6 cellular contexts compared by ENCODE assay signal in the genomic region with DNA sequence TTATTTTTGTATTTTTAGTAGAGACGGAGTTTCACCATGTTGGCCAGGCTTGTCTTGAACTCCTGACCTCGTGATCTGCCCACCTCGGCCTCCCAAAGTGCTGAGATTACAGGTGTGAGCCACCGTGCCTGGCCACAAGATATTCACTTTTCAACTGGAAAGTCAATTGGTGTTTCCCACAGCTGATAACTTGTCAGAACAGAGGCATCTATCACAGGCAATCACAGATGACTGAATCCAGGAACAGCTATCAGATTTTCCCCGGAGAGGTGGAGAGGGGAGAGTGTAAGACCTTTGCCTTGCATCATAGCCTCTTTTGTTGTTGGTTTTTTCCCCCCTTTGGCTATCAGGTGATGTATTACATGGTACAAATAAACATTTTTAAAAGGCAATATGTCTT.
A peak's percentile ranks its signal among the peaks of the same experiment; 100 is the strongest.
DNase-seq lines count a peak whose midpoint lies in the region; TF ChIP-seq lines count a peak whose summit lies in the region.
"Not testable (repeated sequence)": the region's sequence is repeated elsewhere in the genome, so short reads cannot be mapped to it uniquely, and the experiment has no call there.

No MANE protein-coding gene starts in this region.

- H3K23ac ChIP-seq in mesendoderm (ENCODE audit: low read length) = not testable (repeated sequence)

- H3K9ac ChIP-seq in KMS-11; endodermal cell (ENCODE audit: extremely low read depth, low read length, poor library complexity, severe bottlenecking); mesendoderm (ENCODE audit: low read length): not testable (repeated sequence)

- not testable (repeated sequence) for H3K27me3 ChIP-seq in KMS-11 (ENCODE audit: insufficient read depth, low read depth); endodermal cell (ENCODE audit: control insufficient read depth, insufficient read depth, low read length, poor library complexity, severe bottlenecking); mesendoderm (ENCODE audit: insufficient read depth, low read length, poor library complexity)

- H3K4me3 ChIP-seq in KMS-11 (IDR thresholded peaks at IDR 0.05; ENCODE audit: insufficient read depth, low read depth, low read length); endodermal cell (ENCODE audit: low read length); mesendoderm (ENCODE audit: low read length): not testable (repeated sequence)

- H3K9me3 Mint-ChIP-seq in activated CD4-positive, alpha-beta memory T cell treated with anti-CD3 and anti-CD28 coated beads for 36 hours; endodermal cell: not testable (repeated sequence)

- H2AK5ac ChIP-seq in mesendoderm (ENCODE audit: low read length) = not testable (repeated sequence)

- not testable (repeated sequence) for H3K18ac ChIP-seq in mesendoderm (ENCODE audit: low read length)

- not testable (repeated sequence) for H3K79me1 ChIP-seq in mesendoderm (ENCODE audit: low read length)

- peak; percentile 58 for DNase-seq in NCI-H2171 treated with DMSO at 0.1 percent for 48 hours (lab: John Stamatoyannopoulos, UW)
- DNase-seq in SK-N-DZ (ENCODE audit: low spot score) = peak; percentile 37
- DNase-seq in activated CD4-positive, alpha-beta memory T cell treated with anti-CD3 and anti-CD28 coated beads for 36 hours = peak; percentile 19
- peak; percentile 42 for DNase-seq in endodermal cell
- peak; percentile 71 for DNase-seq in mesendoderm

- H3K36me3 ChIP-seq in KMS-11 (ENCODE audit: insufficient read depth); endodermal cell (ENCODE audit: control insufficient read depth, insufficient read depth, low read length); mesendoderm (ENCODE audit: control insufficient read depth, insufficient read depth, low read length): not testable (repeated sequence)

- H3K36me3 Mint-ChIP-seq in activated CD4-positive, alpha-beta memory T cell treated with anti-CD3 and anti-CD28 coated beads for 36 hours; endodermal cell (ENCODE audit: low read depth): not testable (repeated sequence)

- H2AFZ ChIP-seq in KMS-11 (ENCODE audit: low read depth) = not testable (repeated sequence)

- H4K5ac ChIP-seq in mesendoderm (ENCODE audit: low read length) = not testable (repeated sequence)

- not testable (repeated sequence) for H3K79me2 ChIP-seq in KMS-11 (ENCODE audit: insufficient read depth, low read depth); mesendoderm (ENCODE audit: control insufficient read depth, insufficient read depth, low read length)

- H3K4me2 ChIP-seq in KMS-11 = peak overlapping the region; percentile 2; the same call in 1 of the 2 replicates
- H3K4me2 ChIP-seq in mesendoderm (ENCODE audit: low read length) = not testable (repeated sequence)

- H2BK15ac ChIP-seq in mesendoderm (replicated peaks; ENCODE audit: low read depth) = not testable (repeated sequence)

- not testable (repeated sequence) for H2BK5ac ChIP-seq in mesendoderm (ENCODE audit: low read length)

- H3K27ac Mint-ChIP-seq in activated CD4-positive, alpha-beta memory T cell treated with anti-CD3 and anti-CD28 coated beads for 36 hours; endodermal cell: not testable (repeated sequence)

- 76 to 85% methylated on average over 4 to 5 of the region's 5 CpGs for WGBS in endodermal cell (ENCODE audit: insufficient coverage in 1 of 2, insufficient read length in 1 of 2), 2 experiments
- no CpG with 5 or more reads among the region's 5 CpGs for WGBS in mesendoderm (ENCODE audit: extremely low coverage, insufficient coverage, low lambda C conversion rate)

- H4K8ac ChIP-seq in mesendoderm (ENCODE audit: low read depth, low read length) = not testable (repeated sequence)

- POLR2A ChIA-PET in activated CD4-positive, alpha-beta memory T cell treated with anti-CD3 and anti-CD28 coated beads for 36 hours (lab: Charles Lee) = not testable (repeated sequence)

- intact Hi-C loops in activated CD4-positive, alpha-beta memory T cell treated with anti-CD3 and anti-CD28 coated beads for 36 hours (cut with micrococcal nuclease) = not testable (repeated sequence)

- H3K4me1 ChIP-seq in KMS-11 (ENCODE audit: low read depth, poor library complexity, severe bottlenecking) = peaks cover 42% of the 10 kb centered on the region
- H3K4me1 ChIP-seq in endodermal cell (ENCODE audit: control insufficient read depth, insufficient read depth, low read length); mesendoderm (ENCODE audit: control insufficient read depth, low read depth, low read length): not testable (repeated sequence)

- H2BK120ac ChIP-seq in mesendoderm (ENCODE audit: low read depth, low read length) = not testable (repeated sequence)

- H4K20me1 ChIP-seq in KMS-11 (ENCODE audit: insufficient read depth) = not testable (repeated sequence)

- H3K4me3 Mint-ChIP-seq in activated CD4-positive, alpha-beta memory T cell treated with anti-CD3 and anti-CD28 coated beads for 36 hours; endodermal cell: not testable (repeated sequence)

- not testable (repeated sequence) for H3K9me3 ChIP-seq in endodermal cell (ENCODE audit: control insufficient read depth, low read length)

- H3K27me3 Mint-ChIP-seq in activated CD4-positive, alpha-beta memory T cell treated with anti-CD3 and anti-CD28 coated beads for 36 hours = not testable (repeated sequence)
- peaks cover 20% of the 10 kb centered on the region for H3K27me3 Mint-ChIP-seq in endodermal cell (ENCODE audit: insufficient read depth)

- CTCF ChIA-PET in activated CD4-positive, alpha-beta memory T cell treated with anti-CD3 and anti-CD28 coated beads for 36 hours (lab: Charles Lee) = not testable (repeated sequence)

- not testable (repeated sequence) for H3K27ac ChIP-seq in KMS-11; endodermal cell (ENCODE audit: low read depth, low read length); mesendoderm (ENCODE audit: low read depth, low read length)

- H3K56ac ChIP-seq in mesendoderm (ENCODE audit: low read length) = not testable (repeated sequence)

- TF ChIP-seq CTCF in KMS-11 (conservative IDR thresholded peaks at IDR 0.05; ENCODE audit: low read depth, low read length); endodermal cell (conservative IDR thresholded peaks at IDR 0.05): not testable (repeated sequence)

- not testable (repeated sequence) for H3K4ac ChIP-seq in mesendoderm (ENCODE audit: low read depth, low read length)

- H3K4me1 Mint-ChIP-seq in activated CD4-positive, alpha-beta memory T cell treated with anti-CD3 and anti-CD28 coated beads for 36 hours (ENCODE audit: low read depth) = peaks cover 19% of the 10 kb centered on the region
- H3K4me1 Mint-ChIP-seq in endodermal cell = peaks cover 20% of the 10 kb centered on the region

Comparison
In these comparisons a context has a peak if more than half of its experiments do, and no peak if none do; other contexts are left out.
1. DNase-seq: peak in every context shown above with its lines; median percentile 71 in mesendoderm; 58 in NCI-H2171 treated with DMSO at 0.1 percent for 48 hours; 42 in endodermal cell; 37 in SK-N-DZ; 19 in activated CD4-positive, alpha-beta memory T cell treated with anti-CD3 and anti-CD28 coated beads for 36 hours.